8 cellular contexts compared by ENCODE assay signal in genomic region chr1:116817582-116818064, GRCh38.
DNase-seq lines count a peak whose midpoint lies in the region; ATAC-seq and TF ChIP-seq lines count a peak whose summit lies in the region.

No MANE protein-coding gene starts in this region.

- ATAC-seq in GM19351 (IDR thresholded peaks at IDR 0.05; ENCODE audit: unreplicated experiment) (peak; percentile 43), HG02973 (IDR thresholded peaks at IDR 0.05; ENCODE audit: unreplicated experiment) (no peak)

- peak; percentile 38 to 53 for DNase-seq in AML-193 (lab: John Stamatoyannopoulos, UW)
- peak; percentile 61 for DNase-seq in NK-92 treated with Interleukin-12 subunit alpha and Interleukin-12 subunit beta, amount 100 ng/mL, for 24 hours (lab: John Stamatoyannopoulos, UW)
- peak in 2 of 3 experiments; percentile 56 to 61 for DNase-seq in activated CD8-positive, alpha-beta memory T cell treated with anti-CD3 and anti-CD28 coated beads for 48 hours (ENCODE audit: low read depth in 2 of 3, low spot score in 2 of 3)
- peak; percentile 64 to 71 for DNase-seq in erythroblast (lab: John Stamatoyannopoulos, UW)
- DNase-seq in stimulated activated CD4-positive, alpha-beta T cell treated with anti-CD3 and anti-CD28 coated beads, Interleukin-12 subunit alpha, Interleukin-12 subunit beta, amount 100 ng/mL, for 24 hours (ENCODE audit: low read depth in 2 of 2) = peak; percentile 65 to 71
- no peak for DNase-seq in T1000 (lab: John Stamatoyannopoulos, UW)

- no peak for TF ChIP-seq POLR2A in erythroblast (IDR thresholded peaks at IDR 0.05; ENCODE audit: low read length)
